Comparison of ENCODE assay signal across 22 cellular contexts in genomic region chr19:1991018-1991390, GRCh38. TPM values are rescaled to one million over a fixed set of nuclear protein-coding genes. Genes with fewer than 3 reads are reported as not detected.
A peak's percentile ranks its signal among the peaks of the same experiment; 100 is the strongest.
DNase-seq lines count a peak whose midpoint lies in the region; ATAC-seq, FAIRE-seq and TF ChIP-seq lines count a peak whose summit lies in the region.
"Had no signal": no experiment of that assay in that cellular context is flagged by ENCODE, and none has a peak within 500 bp of the region (broad histone marks: within the 10 kb centered on the region; RNA-seq: fewer than 3 reads in every experiment).

No MANE protein-coding gene starts in this region.

- no peak for TF ChIP-seq RAD21 in HepG2 (CRISPR knock-in tag; IDR thresholded peaks at IDR 0.05)

- H2AFZ ChIP-seq in HepG2 (ENCODE audit: low read length): no peak overlapping the region

- H3K4me3 Mint-ChIP-seq in T-helper 17 cell (peak overlapping the region; percentile 9), endodermal cell (no peak overlapping the region)
- no peak overlapping the region for H3K4me3 Mint-ChIP-seq in stimulated activated naive B cell treated with anti-CD40 and anti-IgM and Interleukin-4, amounts not matched to agents 10 μg/mL and 1 μg/mL and 100 μg/mL, for 72 hours
- H3K4me3 Mint-ChIP-seq: CD4-positive, alpha-beta memory T cell; HFFc6 had no signal

- H3K9ac ChIP-seq in HepG2 (ENCODE audit: insufficient read depth, low read depth, low read length) (no peak overlapping the region), endodermal cell (ENCODE audit: extremely low read depth, low read length, poor library complexity, severe bottlenecking) (no peak overlapping the region)

- TF ChIP-seq POLR2A in HepG2 (IDR thresholded peaks at IDR 0.05; ENCODE audit: insufficient read depth in 1 of 2, low read depth in 2 of 2, low read length in 2 of 2) (no peak), right lobe of liver (IDR thresholded peaks at IDR 0.05) (no peak)

- no TSS peak for BruUV-seq in HepG2 (replicated peaks; lab: Mats Ljungman, UMichigan)

- CTCF ChIA-PET in HepG2 (lab: Yijun Ruan, JAX; ENCODE audit: low intra/inter-chr PET ratio, low total read pairs): no interaction called here

- no peaks in the 10 kb centered on the region for H3K27me3 ChIP-seq in HepG2 (ENCODE audit: control insufficient read depth in 1 of 2, insufficient read depth in 2 of 2, low read length in 2 of 2)
- H3K27me3 ChIP-seq in right lobe of liver: no peaks in the 10 kb centered on the region
- H3K27me3 ChIP-seq in endodermal cell (ENCODE audit: control insufficient read depth, insufficient read depth, low read length, poor library complexity, severe bottlenecking): no peaks in the 10 kb centered on the region
- no peaks in the 10 kb centered on the region for H3K27me3 ChIP-seq in brain microvascular endothelial cell (replicated peaks)
- no peaks in the 10 kb centered on the region for H3K27me3 ChIP-seq in tibial artery
- H3K27me3 ChIP-seq: BE2C had no signal

- H3K27ac ChIP-seq in HepG2 (ENCODE audit: extremely low read length, insufficient read depth, low read length) (no peak overlapping the region), right lobe of liver (no peak overlapping the region), endodermal cell (ENCODE audit: low read depth, low read length) (peak overlapping the region; percentile 32), brain microvascular endothelial cell (no peak overlapping the region), tibial artery (no peak overlapping the region)
- H3K27ac ChIP-seq: C4-2B had no signal

- no peaks in the 10 kb centered on the region for H4K20me1 ChIP-seq in HepG2 (ENCODE audit: insufficient read depth, low read length)

- H3K36me3 Mint-ChIP-seq in T-helper 17 cell (ENCODE audit: low read depth) (no peaks in the 10 kb centered on the region), endodermal cell (ENCODE audit: low read depth) (peaks cover 57% of the 10 kb centered on the region)
- peaks cover 38 to 59% of the 10 kb centered on the region in 2 donors for H3K36me3 Mint-ChIP-seq in stimulated activated naive B cell treated with anti-CD40 and anti-IgM and Interleukin-4, amounts not matched to agents 10 μg/mL and 1 μg/mL and 100 μg/mL, for 72 hours

- intact Hi-C loops in HepG2 (cut with micrococcal nuclease; ENCODE audit: unreplicated experiment): no loop called here
- intact Hi-C loops in right lobe of liver (cut with DNase I): no loop called here
- intact Hi-C loops in tibial artery (cut with DNase I; ENCODE audit: low total_unique reads): no loop called here

- H3K27ac Mint-ChIP-seq in T-helper 17 cell (no peak overlapping the region), endodermal cell (no peak overlapping the region)
- H3K27ac Mint-ChIP-seq in stimulated activated naive B cell treated with anti-CD40 and anti-IgM and Interleukin-4, amounts not matched to agents 10 μg/mL and 1 μg/mL and 100 μg/mL, for 72 hours: peak overlapping the region; percentile 69
- H3K27ac Mint-ChIP-seq: HFFc6 had no signal

- POLR2A ChIA-PET in HepG2 (lab: Yijun Ruan, JAX): no interaction called here

- no peaks in the 10 kb centered on the region for H3K9me3 ChIP-seq in HepG2 (ENCODE audit: low read length)
- H3K9me3 ChIP-seq in right lobe of liver: no peaks in the 10 kb centered on the region
- no peaks in the 10 kb centered on the region for H3K9me3 ChIP-seq in T-helper 17 cell (ENCODE audit: control insufficient read depth, low read length, poor library complexity, severe bottlenecking)
- H3K9me3 ChIP-seq in endodermal cell (ENCODE audit: control insufficient read depth, low read length): peaks cover 3% of the 10 kb centered on the region
- no peaks in the 10 kb centered on the region for H3K9me3 ChIP-seq in tibial artery
- H3K9me3 ChIP-seq: BE2C, HAP-1 had no signal

- H3K36me3 ChIP-seq in HepG2 (replicated peaks in 1 of 2; ENCODE audit: control insufficient read depth in 1 of 2, insufficient read depth in 2 of 2, low read length in 2 of 2): peaks cover 17 to 25% of the 10 kb centered on the region in 2 experiments
- peaks cover 0 to 37% (median 18%) of the 10 kb centered on the region in 4 donors for H3K36me3 ChIP-seq in right lobe of liver
- peaks cover 51% of the 10 kb centered on the region for H3K36me3 ChIP-seq in endodermal cell (ENCODE audit: control insufficient read depth, insufficient read depth, low read length)
- H3K36me3 ChIP-seq in brain microvascular endothelial cell (replicated peaks): peaks cover 49% of the 10 kb centered on the region
- peaks cover 49 to 97% (median 72%) of the 10 kb centered on the region in 3 donors for H3K36me3 ChIP-seq in tibial artery

- H3K4me1 Mint-ChIP-seq in T-helper 17 cell (no peaks in the 10 kb centered on the region), endodermal cell (no peaks in the 10 kb centered on the region)
- no peaks in the 10 kb centered on the region for H3K4me1 Mint-ChIP-seq in stimulated activated naive B cell treated with anti-CD40 and anti-IgM and Interleukin-4, amounts not matched to agents 10 μg/mL and 1 μg/mL and 100 μg/mL, for 72 hours
- H3K4me1 Mint-ChIP-seq: CD4-positive, alpha-beta memory T cell had no signal

- 96% methylated on average over 12 of the region's 12 CpGs for WGBS in HepG2 (ENCODE audit: low lambda C conversion rate)
- no CpG with 5 or more reads among the region's 12 CpGs for WGBS in right lobe of liver (ENCODE audit: insufficient coverage, low coverage, low lambda C conversion rate, missing lambda C conversion rate)
- 93 to 96% methylated on average over 11 to 12 of the region's 12 CpGs for WGBS in endodermal cell (ENCODE audit: insufficient coverage in 1 of 2, insufficient read length in 1 of 2), 2 experiments

- H3K27me3 Mint-ChIP-seq in T-helper 17 cell (no peaks in the 10 kb centered on the region), endodermal cell (ENCODE audit: insufficient read depth) (no peaks in the 10 kb centered on the region)
- no peaks in the 10 kb centered on the region for H3K27me3 Mint-ChIP-seq in stimulated activated naive B cell treated with anti-CD40 and anti-IgM and Interleukin-4, amounts not matched to agents 10 μg/mL and 1 μg/mL and 100 μg/mL, for 72 hours
- H3K27me3 Mint-ChIP-seq: CD4-positive, alpha-beta memory T cell had no signal

- in situ Hi-C loops in HepG2 (cut with HindIII; ENCODE audit: extremely low pct_ligation_motif_present, low pct_unique_long_range_greater_than_20kb) (no loop called here), brain microvascular endothelial cell (cut with HindIII; ENCODE audit: low pct_ligation_motif_present, low sequenced_read_pairs) (loop anchor here (5.0 kb wide), 1 partner anchor 54 kb away; no protein-coding TSS in a partner anchor)

- DNase-seq in HepG2 (ENCODE audit: low spot score): no peak
- DNase-seq in right lobe of liver: no peak
- no peak for DNase-seq in T-helper 17 cell
- no peak for DNase-seq in endodermal cell
- no peak for DNase-seq in stimulated activated naive B cell treated with anti-CD40 and anti-IgM and Interleukin-4, amounts not matched to agents 10 μg/mL and 1 μg/mL and 100 μg/mL, for 72 hours
- no peak for DNase-seq in brain microvascular endothelial cell
- no peak for DNase-seq in tibial artery
- DNase-seq: DMS153, DMS79 treated with DMSO at 0.1 percent for 48 hours, EL, GDM1, GOT3, HFFc6 had no signal

- FAIRE-seq in HepG2 (lab: Jason Lieb, UNC): no peak
- FAIRE-seq: A204.1, D721Med, GM12892, HTR-8/SVneo had no signal

- TF ChIP-seq CTCF in HepG2 (CRISPR knock-in tag; IDR thresholded peaks at IDR 0.05): no peak
- no peak for TF ChIP-seq CTCF in right lobe of liver (IDR thresholded peaks at IDR 0.05)
- no peak for TF ChIP-seq CTCF in endodermal cell (conservative IDR thresholded peaks at IDR 0.05)
- no peak for TF ChIP-seq CTCF in brain microvascular endothelial cell (IDR thresholded peaks at IDR 0.05; ENCODE audit: low read depth, low read length, missing control alignments)
- TF ChIP-seq CTCF in tibial artery (IDR thresholded peaks at IDR 0.05): no peak

- TF ChIP-seq EP300 in HepG2 (IDR thresholded peaks at IDR 0.05; ENCODE audit: low read depth in 2 of 2, low read length in 2 of 2): no peak
- TF ChIP-seq EP300 in HepG2 (CRISPR knock-in tag; IDR thresholded peaks at IDR 0.05; ENCODE audit: borderline replicate concordance): no peak

- H3K9me3 Mint-ChIP-seq in endodermal cell: peaks cover 2% of the 10 kb centered on the region
- no peaks in the 10 kb centered on the region for H3K9me3 Mint-ChIP-seq in stimulated activated naive B cell treated with anti-CD40 and anti-IgM and Interleukin-4, amounts not matched to agents 10 μg/mL and 1 μg/mL and 100 μg/mL, for 72 hours
- H3K9me3 Mint-ChIP-seq: CD4-positive, alpha-beta memory T cell; HFFc6 had no signal

- H3K4me1 ChIP-seq in HepG2 (ENCODE audit: insufficient read depth, low read length) (no peaks in the 10 kb centered on the region), right lobe of liver (no peaks in the 10 kb centered on the region), endodermal cell (ENCODE audit: control insufficient read depth, insufficient read depth, low read length) (no peaks in the 10 kb centered on the region), tibial artery (no peaks in the 10 kb centered on the region)
- H3K4me1 ChIP-seq: BE2C, HAP-1 had no signal

- H3K4me3 ChIP-seq in HepG2 (replicated peaks in 1 of 3; ENCODE audit: insufficient read depth in 1 of 3, low read depth in 2 of 3, low read length in 3 of 3) (no peak overlapping the region), right lobe of liver (no peak overlapping the region), endodermal cell (ENCODE audit: low read length) (no peak overlapping the region), brain microvascular endothelial cell (ENCODE audit: low read depth, low read length) (no peak overlapping the region), tibial artery (no peak overlapping the region)
- H3K4me3 ChIP-seq: HAP-1 had no signal

- H3K79me2 ChIP-seq in HepG2 (ENCODE audit: insufficient read depth, low read length): no peaks in the 10 kb centered on the region

- ATAC-seq in HepG2: no peak
- no peak for ATAC-seq in right lobe of liver
- ATAC-seq in T-helper 17 cell: no peak
- no peak for ATAC-seq in stimulated activated naive B cell treated with anti-CD40 and anti-IgM and Interleukin-4, amounts not matched to agents 10 μg/mL and 1 μg/mL and 100 μg/mL, for 72 hours (replicated peaks)
- ATAC-seq in HG02610 (IDR thresholded peaks at IDR 0.05; ENCODE audit: unreplicated experiment): no peak

- H3K4me2 ChIP-seq in HepG2 (ENCODE audit: low read depth, low read length): no peak overlapping the region

RNA-seq across cellular contexts. Expression of gene BTBD2, which starts 24.5 kb away (rescaled TPM):
- 28.1 and 30.9 TPM in 2 replicates for total RNA-seq in HepG2 (2016; rRNA removed; fragmentation: Illumina TruSeq; extraction: Trizol)
- total RNA-seq in HepG2 (2016; cell fraction: cytosol; rRNA removed; fragmentation: Illumina TruSeq; extraction: Trizol; ENCODE audit: low read depth): 33.3 and 38.0 TPM in 2 replicates
- total RNA-seq in HepG2 (2016; cell fraction: insoluble cytoplasmic fraction; rRNA removed; fragmentation: Illumina TruSeq; extraction: Trizol): 26.7 and 27.1 TPM in 2 replicates
- total RNA-seq in HepG2 (2016; cell fraction: membrane; rRNA removed; fragmentation: Illumina TruSeq; extraction: Trizol): 73.7 and 74.9 TPM in 2 replicates
- total RNA-seq in HepG2 (2016; cell fraction: nucleus; rRNA removed; fragmentation: Illumina TruSeq; extraction: Trizol): 18.7 and 18.8 TPM in 2 replicates
- 45.3 and 45.6 TPM in 2 replicates for polyA plus RNA-seq in HepG2 (2011; rRNA removed)
- polyA plus RNA-seq in HepG2 (2011; cell fraction: cytosol; rRNA removed): 23.9 and 43.2 TPM in 2 replicates
- 43.1 and 48.6 TPM in 2 replicates for polyA plus RNA-seq in HepG2 (2011; cell fraction: nucleus; rRNA removed)
- polyA plus RNA-seq in HepG2 (2012): 46.5 and 49.0 TPM in 2 replicates
- polyA plus RNA-seq in HepG2 (2016; cell fraction: cytosol; fragmentation: Illumina TruSeq; extraction: Trizol; ENCODE audit: low read depth): 74.0 and 79.4 TPM in 2 replicates
- 39.4 and 51.6 TPM in 2 replicates for polyA plus RNA-seq in HepG2 (2016; cell fraction: insoluble cytoplasmic fraction; fragmentation: Illumina TruSeq; extraction: Trizol; ENCODE audit: low read depth)
- polyA plus RNA-seq in HepG2 (2016; cell fraction: membrane; fragmentation: Illumina TruSeq; extraction: Trizol; ENCODE audit: low read depth): 106 and 123 TPM in 2 replicates
- 43.6 and 45.5 TPM in 2 replicates for polyA plus RNA-seq in HepG2 (2016; cell fraction: nucleus; fragmentation: Illumina TruSeq; extraction: Trizol; ENCODE audit: insufficient read depth, low read depth)
- polyA minus RNA-seq in HepG2 (2011; rRNA and poly(A)+ RNA removed; ENCODE audit: low replicate concordance): 32.8 and 55.6 TPM in 2 replicates
- 39.1 and 43.2 TPM in 2 replicates for polyA minus RNA-seq in HepG2 (2011; cell fraction: cytosol; rRNA and poly(A)+ RNA removed)
- 10.3 and 12.1 TPM in 2 replicates for polyA minus RNA-seq in HepG2 (2011; cell fraction: nucleus; rRNA and poly(A)+ RNA removed)
- total RNA-seq in right lobe of liver: 10 to 100 TPM; 22.2 to 42.6 (median 29.2) TPM
- 10 to 100 TPM; 53.4 to 64.6 TPM for total RNA-seq in T-helper 17 cell
- 100 to 1,000 TPM; 107 to 112 TPM for total RNA-seq in endodermal cell
- 113 TPM for polyA plus RNA-seq in endodermal cell (2013, experiment 1 of 2)
- polyA plus RNA-seq in endodermal cell (2013, experiment 2 of 2): 99.4 TPM

RNA-seq across cellular contexts. Expression of gene CSNK1G2, which starts 50.0 kb away (rescaled TPM):
- 29.7 and 53.8 TPM in 2 replicates for total RNA-seq in HepG2 (2016; rRNA removed; fragmentation: Illumina TruSeq; extraction: Trizol)
- 40.6 and 41.0 TPM in 2 replicates for total RNA-seq in HepG2 (2016; cell fraction: cytosol; rRNA removed; fragmentation: Illumina TruSeq; extraction: Trizol; ENCODE audit: low read depth)
- total RNA-seq in HepG2 (2016; cell fraction: insoluble cytoplasmic fraction; rRNA removed; fragmentation: Illumina TruSeq; extraction: Trizol): 26.8 and 56.3 TPM in 2 replicates
- 85.2 and 87.4 TPM in 2 replicates for total RNA-seq in HepG2 (2016; cell fraction: membrane; rRNA removed; fragmentation: Illumina TruSeq; extraction: Trizol)
- total RNA-seq in HepG2 (2016; cell fraction: nucleus; rRNA removed; fragmentation: Illumina TruSeq; extraction: Trizol): 39.2 and 46.8 TPM in 2 replicates
- polyA plus RNA-seq in HepG2 (2011; rRNA removed): 72.5 and 88.4 TPM in 2 replicates
- 33.8 and 56.1 TPM in 2 replicates for polyA plus RNA-seq in HepG2 (2011; cell fraction: cytosol; rRNA removed)
- polyA plus RNA-seq in HepG2 (2011; cell fraction: nucleus; rRNA removed): 380 and 522 TPM in 2 replicates
- 38.6 and 40.4 TPM in 2 replicates for polyA plus RNA-seq in HepG2 (2012)
- 39.6 and 47.2 TPM in 2 replicates for polyA plus RNA-seq in HepG2 (2016; cell fraction: cytosol; fragmentation: Illumina TruSeq; extraction: Trizol; ENCODE audit: low read depth)
- polyA plus RNA-seq in HepG2 (2016; cell fraction: insoluble cytoplasmic fraction; fragmentation: Illumina TruSeq; extraction: Trizol; ENCODE audit: low read depth): 36.1 and 45.7 TPM in 2 replicates
- polyA plus RNA-seq in HepG2 (2016; cell fraction: membrane; fragmentation: Illumina TruSeq; extraction: Trizol; ENCODE audit: low read depth): 79.1 and 81.2 TPM in 2 replicates
- 157 TPM in 2 replicates for polyA plus RNA-seq in HepG2 (2016; cell fraction: nucleus; fragmentation: Illumina TruSeq; extraction: Trizol; ENCODE audit: insufficient read depth, low read depth)
- 51.2 and 83.6 TPM in 2 replicates for polyA minus RNA-seq in HepG2 (2011; rRNA and poly(A)+ RNA removed; ENCODE audit: low replicate concordance)
- polyA minus RNA-seq in HepG2 (2011; cell fraction: cytosol; rRNA and poly(A)+ RNA removed): 23.6 and 25.2 TPM in 2 replicates
- 18.2 and 21.2 TPM in 2 replicates for polyA minus RNA-seq in HepG2 (2011; cell fraction: nucleus; rRNA and poly(A)+ RNA removed)
- 10 to 100 TPM; 14.4 to 35.2 (median 22.6) TPM for total RNA-seq in right lobe of liver
- 100 to 1,000 TPM; 110 to 117 TPM for total RNA-seq in T-helper 17 cell
- total RNA-seq in endodermal cell: 100 to 1,000 TPM; 111 to 112 TPM
- polyA plus RNA-seq in endodermal cell (2013, experiment 1 of 2): 107 TPM
- polyA plus RNA-seq in endodermal cell (2013, experiment 2 of 2): 98.1 TPM
